Comparison of ENCODE assay signal across 16 cellular contexts in the genomic region with DNA sequence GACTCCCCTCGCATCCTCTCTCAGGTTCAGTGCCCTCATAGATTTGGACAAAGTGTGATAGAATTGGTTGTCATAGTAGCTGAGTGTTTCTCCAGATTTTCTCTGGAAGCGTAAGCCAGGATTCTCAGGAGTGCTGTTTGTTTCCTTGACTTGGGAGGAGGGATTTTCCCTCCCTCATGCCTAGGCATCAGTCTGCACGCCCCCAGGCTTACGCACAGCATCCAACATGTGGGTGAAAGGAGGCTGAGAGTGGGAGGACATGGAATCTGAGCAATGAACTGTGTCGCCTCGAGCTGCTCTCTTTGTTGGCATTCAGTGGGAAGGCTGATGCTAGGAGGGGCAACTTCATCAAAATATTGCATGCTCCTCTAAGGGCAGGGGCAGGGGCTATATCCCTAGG.
"Had no signal": no experiment of that assay in that cellular context is flagged by ENCODE, and none has a peak within 500 bp of the region (broad histone marks: within the 10 kb centered on the region; RNA-seq: fewer than 3 reads in every experiment).

No MANE protein-coding gene starts in this region.

- H3K9me3 ChIP-seq: ascending aorta, left ventricle myocardium inferior, transverse colon had no signal

- H3K4me3 ChIP-seq: ascending aorta, hepatocyte, left ventricle myocardium inferior, SK-N-MC, transverse colon had no signal

- H3K4me1 ChIP-seq: left ventricle myocardium inferior, parathyroid adenoma, transverse colon had no signal

- ATAC-seq: activated naive CD8-positive, alpha-beta T cell treated with anti-CD3 and anti-CD28 coated beads, Interleukin-2, amount 50 U/mL, for 24 hours; stimulated activated naive B cell treated with anti-CD40 and anti-IgM and Interleukin-4, amounts not matched to agents 10 μg/mL and 1 μg/mL and 100 μg/mL, for 72 hours had no signal

- H3K27ac ChIP-seq: hepatocyte, left ventricle myocardium inferior, parathyroid adenoma, SK-N-MC, transverse colon had no signal

- H3K36me3 ChIP-seq: ascending aorta, left ventricle myocardium inferior, transverse colon had no signal

- DNase-seq: activated CD4-positive, CD25-positive, alpha-beta regulatory T cell treated with anti-CD3 and anti-CD28 coated beads, Interleukin-2, amount 50 U/mL, for 72 hours; activated naive CD4-positive, alpha-beta T cell treated with Interleukin-2 at 50 U/mL for 16 hours; activated naive CD8-positive, alpha-beta T cell treated with anti-CD3 and anti-CD28 coated beads, Interleukin-2, amount 50 U/mL, for 24 hours; activated T-cell treated with anti-CD3 and anti-CD28 coated beads for 4 hours; islet precursor cell; left ventricle myocardium inferior; retina; stimulated activated CD4-positive, alpha-beta T cell treated with anti-CD3 and anti-CD28 coated beads, Interleukin-15, amount 100 ng/mL, for 24 hours; stimulated activated CD4-positive, alpha-beta T cell treated with anti-CD3 and anti-CD28 coated beads, Interleukin-4, amount 100 ng/mL, for 1 hour; stimulated activated naive B cell treated with anti-CD40 and anti-IgM and Interleukin-4, amounts not matched to agents 10 μg/mL and 1 μg/mL and 100 μg/mL, for 72 hours; T-helper 9 cell; transverse colon had no signal

- H3K27me3 Mint-ChIP-seq: stimulated activated naive B cell treated with anti-CD40 and anti-IgM and Interleukin-4, amounts not matched to agents 10 μg/mL and 1 μg/mL and 100 μg/mL, for 72 hours had no signal

- H3K9me3 Mint-ChIP-seq: activated naive CD8-positive, alpha-beta T cell treated with anti-CD3 and anti-CD28 coated beads, Interleukin-2, amount 50 U/mL, for 24 hours; stimulated activated naive B cell treated with anti-CD40 and anti-IgM and Interleukin-4, amounts not matched to agents 10 μg/mL and 1 μg/mL and 100 μg/mL, for 72 hours had no signal

- H3K36me3 Mint-ChIP-seq: stimulated activated naive B cell treated with anti-CD40 and anti-IgM and Interleukin-4, amounts not matched to agents 10 μg/mL and 1 μg/mL and 100 μg/mL, for 72 hours had no signal

- H3K4me1 Mint-ChIP-seq: activated naive CD8-positive, alpha-beta T cell treated with anti-CD3 and anti-CD28 coated beads, Interleukin-2, amount 50 U/mL, for 24 hours; stimulated activated naive B cell treated with anti-CD40 and anti-IgM and Interleukin-4, amounts not matched to agents 10 μg/mL and 1 μg/mL and 100 μg/mL, for 72 hours had no signal

- H3K9ac ChIP-seq: parathyroid adenoma had no signal

- H3K27me3 ChIP-seq: ascending aorta, hepatocyte, transverse colon had no signal

- H3K79me2 ChIP-seq: hepatocyte, parathyroid adenoma had no signal

- H3K4me3 Mint-ChIP-seq: activated naive CD8-positive, alpha-beta T cell treated with anti-CD3 and anti-CD28 coated beads, Interleukin-2, amount 50 U/mL, for 24 hours; stimulated activated naive B cell treated with anti-CD40 and anti-IgM and Interleukin-4, amounts not matched to agents 10 μg/mL and 1 μg/mL and 100 μg/mL, for 72 hours had no signal

- H3K4me2 ChIP-seq: hepatocyte had no signal

- H2AFZ ChIP-seq: hepatocyte, parathyroid adenoma had no signal

- H3K27ac Mint-ChIP-seq: activated naive CD8-positive, alpha-beta T cell treated with anti-CD3 and anti-CD28 coated beads, Interleukin-2, amount 50 U/mL, for 24 hours; stimulated activated naive B cell treated with anti-CD40 and anti-IgM and Interleukin-4, amounts not matched to agents 10 μg/mL and 1 μg/mL and 100 μg/mL, for 72 hours had no signal
